1 cellular context compared by ENCODE assay signal in genomic region chr10:102813017-102813541, GRCh38.
TF ChIP-seq lines count a peak whose summit lies in the region.

No MANE protein-coding gene starts in this region.

TF ChIP-seq in HepG2, 621 proteins besides CTCF, POLR2A, EP300 and RAD21:
- no peak for TF ChIP-seq IKZF1 (IDR thresholded peaks at IDR 0.05)
- no peak for TF ChIP-seq GTF3A (CRISPR knock-in tag; conservative IDR thresholded peaks at IDR 0.05)
- TF ChIP-seq ZNF7 (CRISPR knock-in tag; IDR thresholded peaks at IDR 0.05) = no peak
- TF ChIP-seq ATF6 (CRISPR knock-in tag; conservative IDR thresholded peaks at IDR 0.05) = no peak
- TF ChIP-seq RAD51 (IDR thresholded peaks at IDR 0.05; ENCODE audit: borderline replicate concordance) = no peak
- TF ChIP-seq PCBP1 (IDR thresholded peaks at IDR 0.05; ENCODE audit: borderline replicate concordance, low read depth, low read length) = no peak
- no peak for TF ChIP-seq ZNF121 (CRISPR knock-in tag; IDR thresholded peaks at IDR 0.05)
- TF ChIP-seq MBNL3 (CRISPR knock-in tag; conservative IDR thresholded peaks at IDR 0.05) = no peak
- no peak for TF ChIP-seq BORCS8-MEF2B (CRISPR knock-in tag; IDR thresholded peaks at IDR 0.05)
- TF ChIP-seq NFATC3 (CRISPR knock-in tag; IDR thresholded peaks at IDR 0.05) = no peak
- no peak for TF ChIP-seq ZNF280D (CRISPR knock-in tag; IDR thresholded peaks at IDR 0.05)
- no peak for TF ChIP-seq NCOA5 (CRISPR knock-in tag; IDR thresholded peaks at IDR 0.05)
- no peak for TF ChIP-seq ZNF275 (CRISPR knock-in tag; IDR thresholded peaks at IDR 0.05; ENCODE audit: borderline replicate concordance)
- TF ChIP-seq SKI (IDR thresholded peaks at IDR 0.05; ENCODE audit: partially characterized antibody) = no peak
- TF ChIP-seq XBP1 (CRISPR knock-in tag; IDR thresholded peaks at IDR 0.05) = no peak
- no peak for TF ChIP-seq FOXK2 (IDR thresholded peaks at IDR 0.05)
